Comparison of ENCODE assay signal across 8 cellular contexts in the genomic region with DNA sequence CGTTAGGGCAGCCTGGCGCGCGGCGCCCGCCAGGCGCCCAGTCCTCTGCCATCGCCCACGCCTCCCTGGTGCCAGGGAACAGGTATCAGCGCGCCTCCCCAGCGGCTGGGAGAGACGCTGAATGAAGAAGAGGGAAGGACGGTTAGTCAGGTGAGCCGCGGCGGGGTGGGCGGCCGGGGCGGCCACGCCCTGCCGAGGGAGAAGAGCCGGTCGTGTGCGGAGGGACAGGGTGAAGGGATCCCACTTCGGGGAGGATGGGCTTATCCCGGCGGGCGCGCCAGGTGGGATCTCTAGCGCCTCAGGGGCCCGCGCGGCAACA. TPM values are rescaled to one million over a fixed set of nuclear protein-coding genes. Genes with fewer than 3 reads are reported as not detected.
DNase-seq lines count a peak whose midpoint lies in the region; ATAC-seq lines count a peak whose summit lies in the region.

No MANE protein-coding gene starts in this region.

- peaks cover 0 to 3% (median 0%) of the 10 kb centered on the region in 5 donors for H3K9me3 Mint-ChIP-seq in CD8-positive, alpha-beta memory T cell

- H3K18ac ChIP-seq in neuronal stem cell (ENCODE audit: low read length), result peak overlapping the region; percentile 100

- peak overlapping the region; percentile 80 for H3K4me2 ChIP-seq in neuronal stem cell (ENCODE audit: insufficient read depth, low read length, poor library complexity, severe bottlenecking)

- H4K91ac ChIP-seq in neuronal stem cell (ENCODE audit: low read depth, low read length, poor library complexity), result no peak overlapping the region

- H2BK120ac ChIP-seq in neuronal stem cell (ENCODE audit: low read depth, low read length), result no peak overlapping the region

- peak overlapping the region; percentile 97 for H3K27ac ChIP-seq in CD8-positive, alpha-beta memory T cell (ENCODE audit: low read depth, low read length)
- H3K27ac ChIP-seq in duodenal mucosa (ENCODE audit: low read depth, low read length), result peak overlapping the region; percentile 93
- H3K27ac ChIP-seq in neuronal stem cell (replicated peaks; ENCODE audit: low read length), result peak overlapping the region; percentile 85

- H3K36me3 ChIP-seq in CD8-positive, alpha-beta memory T cell (ENCODE audit: insufficient read depth, low read length), result no peaks in the 10 kb centered on the region
- no peaks in the 10 kb centered on the region for H3K36me3 ChIP-seq in duodenal mucosa (ENCODE audit: control insufficient read depth in 1 of 2, insufficient read depth in 2 of 2, low read length in 2 of 2)
- H3K36me3 ChIP-seq in neuronal stem cell (replicated peaks in 1 of 2; ENCODE audit: control insufficient read depth in 2 of 2, insufficient read depth in 2 of 2, low read length in 2 of 2), result peaks cover 0 to 32% of the 10 kb centered on the region in 2 donors

- CTCF ChIA-PET in CD8-positive, alpha-beta memory T cell (lab: Charles Lee), result interaction anchor here (0.7 to 4.3 kb wide), 26 partner anchors 9 to 1747 kb away, joined by 3 to 26 read pairs (median 4); a partner anchor contains a TSS

- DNase-seq in CD8-positive, alpha-beta memory T cell, result no peak
- no peak for DNase-seq in Jurkat, Clone E6-1 (ENCODE audit: low read depth, low spot score)
- DNase-seq in neuronal stem cell (ENCODE audit: low spot score) (no peak), A172 (ENCODE audit: low spot score) (no peak), H4 (ENCODE audit: low spot score) (no peak), NCI-H2081 treated with DMSO at 0.1 percent for 48 hours (lab: John Stamatoyannopoulos, UW) (no peak)

- no peaks in the 10 kb centered on the region for H3K79me1 ChIP-seq in neuronal stem cell (ENCODE audit: low read depth, low read length)

- peaks cover 0 to 10% (median 0%) of the 10 kb centered on the region in 3 donors for H3K36me3 Mint-ChIP-seq in CD8-positive, alpha-beta memory T cell

- H2BK12ac ChIP-seq in neuronal stem cell (ENCODE audit: low read length), result no peak overlapping the region

- no peaks in the 10 kb centered on the region for H3K27me3 Mint-ChIP-seq in CD8-positive, alpha-beta memory T cell

- peaks cover 19 to 47% (median 33%) of the 10 kb centered on the region in 3 donors for H3K4me1 Mint-ChIP-seq in CD8-positive, alpha-beta memory T cell

- peak overlapping the region; percentile 75 for H2AK5ac ChIP-seq in neuronal stem cell (ENCODE audit: low read depth, low read length)

- peak overlapping the region; percentile 37 for H3K4ac ChIP-seq in neuronal stem cell (ENCODE audit: low read length)

- POLR2A ChIA-PET in CD8-positive, alpha-beta memory T cell (lab: Charles Lee), result interaction anchor here (0.6 to 1.3 kb wide), 5 partner anchors 9 to 51 kb away, joined by 3 to 6 read pairs (median 4); no protein-coding TSS in a partner anchor

- peak overlapping the region; percentile 77 to 82 for H3K9ac ChIP-seq in duodenal mucosa (ENCODE audit: low read depth in 1 of 2, low read length in 2 of 2)
- H3K9ac ChIP-seq in neuronal stem cell (ENCODE audit: low read depth, low read length, poor library complexity), result peak overlapping the region; percentile 94

- no CpG with 5 or more reads among the region's 34 CpGs for WGBS in neuronal stem cell (ENCODE audit: extremely low coverage in 2 of 2, insufficient read length in 2 of 2, insufficient replicate concordance in 1 of 2), 2 donors

- peak overlapping the region; percentile 85 for H2BK15ac ChIP-seq in neuronal stem cell (ENCODE audit: low read length)

- no peaks in the 10 kb centered on the region for H3K27me3 ChIP-seq in CD8-positive, alpha-beta memory T cell (ENCODE audit: insufficient read depth, low read length, poor library complexity, severe bottlenecking)
- H3K27me3 ChIP-seq in duodenal mucosa (ENCODE audit: control insufficient read depth in 1 of 2, insufficient read depth in 2 of 2, low read length in 2 of 2) (no peaks in the 10 kb centered on the region), neuronal stem cell (ENCODE audit: control insufficient read depth in 3 of 3, insufficient read depth in 3 of 3, low read depth in 1 of 3, low read length in 3 of 3) (no peaks in the 10 kb centered on the region)

- H4K8ac ChIP-seq in neuronal stem cell (ENCODE audit: low read depth, low read length), result peak overlapping the region; percentile 92

- H3K23ac ChIP-seq in neuronal stem cell (ENCODE audit: low read depth, low read length, poor library complexity), result peak overlapping the region; percentile 91

- no peak for ATAC-seq in GM18909 (IDR thresholded peaks at IDR 0.05; ENCODE audit: poor library complexity, unreplicated experiment)

- H3K9me3 ChIP-seq in CD8-positive, alpha-beta memory T cell (ENCODE audit: low read length), result no peaks in the 10 kb centered on the region
- H3K9me3 ChIP-seq in duodenal mucosa (ENCODE audit: control insufficient read depth in 1 of 2, low read length in 2 of 2) (no peaks in the 10 kb centered on the region), neuronal stem cell (replicated peaks in 1 of 2; ENCODE audit: control insufficient read depth in 2 of 2, insufficient read depth in 1 of 2, low read depth in 1 of 2, low read length in 2 of 2) (peaks cover 0 to 4% of the 10 kb centered on the region in 2 donors)

- peak overlapping the region; percentile 38 for H3K14ac ChIP-seq in neuronal stem cell (ENCODE audit: low read length)

- H3K4me3 Mint-ChIP-seq in CD8-positive, alpha-beta memory T cell, result peak overlapping the region; percentile 94 to 99 (median 96)

- peak overlapping the region; percentile 97 to 99 (median 98) for H3K27ac Mint-ChIP-seq in CD8-positive, alpha-beta memory T cell

- H3K4me3 ChIP-seq in CD8-positive, alpha-beta memory T cell (ENCODE audit: low read length), result peak overlapping the region; percentile 75
- H3K4me3 ChIP-seq in Jurkat, Clone E6-1 (ENCODE audit: low read length), result peak overlapping the region; percentile 66
- peak overlapping the region; percentile 73 to 93 for H3K4me3 ChIP-seq in duodenal mucosa (ENCODE audit: low read depth in 1 of 2, low read length in 2 of 2)
- peak overlapping the region; percentile 61 to 99 for H3K4me3 ChIP-seq in neuronal stem cell (ENCODE audit: low read length in 2 of 2)

- peaks cover 7% of the 10 kb centered on the region for H3K4me1 ChIP-seq in CD8-positive, alpha-beta memory T cell (ENCODE audit: insufficient read depth, low read length)
- H3K4me1 ChIP-seq in duodenal mucosa (ENCODE audit: control insufficient read depth in 1 of 2, insufficient read depth in 2 of 2, low read length in 2 of 2) (peaks cover 4 to 8% of the 10 kb centered on the region in 2 donors), neuronal stem cell (ENCODE audit: control insufficient read depth in 2 of 2, insufficient read depth in 1 of 2, low read depth in 1 of 2, low read length in 2 of 2) (peaks cover 0 to 4% of the 10 kb centered on the region in 2 donors)

- peak overlapping the region; percentile 96 for H2BK5ac ChIP-seq in neuronal stem cell (ENCODE audit: low read length)

- H2AFZ ChIP-seq in neuronal stem cell (ENCODE audit: low read length), result peak overlapping the region; percentile 96

RNA-seq across cellular contexts. Expression of gene ARL4A, which starts 0.6 kb away (rescaled TPM):
- total RNA-seq in CD8-positive, alpha-beta memory T cell, result 10 to 100 TPM; 10.6 to 11.6 TPM
- polyA plus RNA-seq in CD8-positive, alpha-beta memory T cell, result 50.3 TPM
- 20.8 TPM for polyA plus RNA-seq in Jurkat, Clone E6-1 (2012; ENCODE audit: insufficient read depth, insufficient read length)
- polyA plus RNA-seq in neuronal stem cell (2013, experiment 1 of 2), result 21.3 TPM
- polyA plus RNA-seq in neuronal stem cell (2013, experiment 2 of 2), result 22.6 TPM
- total RNA-seq in A172 (2014; rRNA removed; shearing (Covaris generic)), result 53.5 and 62.1 TPM in 2 replicates
- 139 and 154 TPM in 2 replicates for total RNA-seq in H4 (2014; rRNA removed; shearing (Covaris generic))
